In genomic region chr5:96533371-96533770, GRCh38 we compare ENCODE assay signal across 4 cellular contexts.
TF ChIP-seq lines count a peak whose summit lies in the region.

No MANE protein-coding gene starts in this region.

TF ChIP-seq in HepG2, 621 proteins besides CTCF, POLR2A, EP300 and RAD21:
- TF ChIP-seq MAFK (conservative IDR thresholded peaks at IDR 0.05 in 1 of 2, IDR thresholded peaks at IDR 0.05 in 1 of 2; ENCODE audit: low read length in 2 of 2) = peak; percentile 81 to 91
- peak; percentile 87 for TF ChIP-seq MAFF (IDR thresholded peaks at IDR 0.05; ENCODE audit: low read depth, low read length)
- TF ChIP-seq RORA (CRISPR knock-in tag; IDR thresholded peaks at IDR 0.05) = no peak
- no peak for TF ChIP-seq ZNF567 (CRISPR knock-in tag; IDR thresholded peaks at IDR 0.05; ENCODE audit: borderline replicate concordance)

TF ChIP-seq in A549, 52 proteins besides CTCF, POLR2A, EP300 and RAD21:
- no peak for TF ChIP-seq SMC3 (IDR thresholded peaks at IDR 0.05)
- TF ChIP-seq MAFK (IDR thresholded peaks at IDR 0.05; ENCODE audit: partially characterized antibody) = peak; percentile 89
- no peak for TF ChIP-seq RARB (CRISPR knock-in tag; IDR thresholded peaks at IDR 0.05)

TF ChIP-seq in IMR-90, 13 proteins besides CTCF, POLR2A, EP300 and RAD21:
- TF ChIP-seq RFX5 (IDR thresholded peaks at IDR 0.05; ENCODE audit: low read depth, low read length) = no peak
- peak; percentile 83 for TF ChIP-seq MAFK (IDR thresholded peaks at IDR 0.05; ENCODE audit: low read depth, low read length)

TF ChIP-seq in K562, 482 proteins besides CTCF, POLR2A, EP300 and RAD21:
- TF ChIP-seq ZNF766 (CRISPR knock-in tag; conservative IDR thresholded peaks at IDR 0.05) = no peak
- TF ChIP-seq BHLHE40 (IDR thresholded peaks at IDR 0.05; ENCODE audit: low read length) = no peak
- TF ChIP-seq MAFF (IDR thresholded peaks at IDR 0.05; ENCODE audit: low read length) = peak; percentile 61
- TF ChIP-seq, protein P1, sequence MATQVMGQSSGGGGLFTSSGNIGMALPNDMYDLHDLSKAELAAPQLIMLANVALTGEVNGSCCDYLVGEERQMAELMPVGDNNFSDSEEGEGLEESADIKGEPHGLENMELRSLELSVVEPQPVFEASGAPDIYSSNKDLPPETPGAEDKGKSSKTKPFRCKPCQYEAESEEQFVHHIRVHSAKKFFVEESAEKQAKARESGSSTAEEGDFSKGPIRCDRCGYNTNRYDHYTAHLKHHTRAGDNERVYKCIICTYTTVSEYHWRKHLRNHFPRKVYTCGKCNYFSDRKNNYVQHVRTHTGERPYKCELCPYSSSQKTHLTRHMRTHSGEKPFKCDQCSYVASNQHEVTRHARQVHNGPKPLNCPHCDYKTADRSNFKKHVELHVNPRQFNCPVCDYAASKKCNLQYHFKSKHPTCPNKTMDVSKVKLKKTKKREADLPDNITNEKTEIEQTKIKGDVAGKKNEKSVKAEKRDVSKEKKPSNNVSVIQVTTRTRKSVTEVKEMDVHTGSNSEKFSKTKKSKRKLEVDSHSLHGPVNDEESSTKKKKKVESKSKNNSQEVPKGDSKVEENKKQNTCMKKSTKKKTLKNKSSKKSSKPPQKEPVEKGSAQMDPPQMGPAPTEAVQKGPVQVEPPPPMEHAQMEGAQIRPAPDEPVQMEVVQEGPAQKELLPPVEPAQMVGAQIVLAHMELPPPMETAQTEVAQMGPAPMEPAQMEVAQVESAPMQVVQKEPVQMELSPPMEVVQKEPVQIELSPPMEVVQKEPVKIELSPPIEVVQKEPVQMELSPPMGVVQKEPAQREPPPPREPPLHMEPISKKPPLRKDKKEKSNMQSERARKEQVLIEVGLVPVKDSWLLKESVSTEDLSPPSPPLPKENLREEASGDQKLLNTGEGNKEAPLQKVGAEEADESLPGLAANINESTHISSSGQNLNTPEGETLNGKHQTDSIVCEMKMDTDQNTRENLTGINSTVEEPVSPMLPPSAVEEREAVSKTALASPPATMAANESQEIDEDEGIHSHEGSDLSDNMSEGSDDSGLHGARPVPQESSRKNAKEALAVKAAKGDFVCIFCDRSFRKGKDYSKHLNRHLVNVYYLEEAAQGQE (CRISPR knock-in tag; IDR thresholded peaks at IDR 0.05; ENCODE audit: low read depth) = no peak
- no peak for TF ChIP-seq PHF21A (IDR thresholded peaks at IDR 0.05; ENCODE audit: borderline replicate concordance, low read depth)
- TF ChIP-seq ZBTB40 (IDR thresholded peaks at IDR 0.05) = no peak
- TF ChIP-seq ZBTB40 (CRISPR knock-in tag; IDR thresholded peaks at IDR 0.05) = no peak
- no peak for TF ChIP-seq ZNF408 (CRISPR knock-in tag; IDR thresholded peaks at IDR 0.05; ENCODE audit: low read depth)
- TF ChIP-seq DIDO1 (tag; IDR thresholded peaks at IDR 0.05; ENCODE audit: low read depth) = no peak
- no peak for TF ChIP-seq TCF7L2 (IDR thresholded peaks at IDR 0.05; ENCODE audit: low read depth, low read length)
- TF ChIP-seq PML (IDR thresholded peaks at IDR 0.05; ENCODE audit: low read length) = no peak
- TF ChIP-seq ZNF217 (CRISPR knock-in tag; IDR thresholded peaks at IDR 0.05) = no peak
- TF ChIP-seq ZNF274 (IDR thresholded peaks at IDR 0.05; ENCODE audit: borderline replicate concordance, low read depth, low read length) = no peak
- TF ChIP-seq MBD2 (IDR thresholded peaks at IDR 0.05; ENCODE audit: borderline replicate concordance, low read depth) = no peak
- TF ChIP-seq ZNF696 (CRISPR knock-in tag; conservative IDR thresholded peaks at IDR 0.05) = no peak
- TF ChIP-seq NFATC3 (IDR thresholded peaks at IDR 0.05) = no peak
- TF ChIP-seq KLF16 (IDR thresholded peaks at IDR 0.05) = no peak
- peak; percentile 67 for TF ChIP-seq MAFG (tag; conservative IDR thresholded peaks at IDR 0.05)
- TF ChIP-seq FOXP4 (CRISPR knock-in tag; IDR thresholded peaks at IDR 0.05; ENCODE audit: borderline replicate concordance) = no peak
- peak; percentile 69 for TF ChIP-seq MAFK (IDR thresholded peaks at IDR 0.05; ENCODE audit: low read length)
- no peak for TF ChIP-seq ZSCAN29 (IDR thresholded peaks at IDR 0.05)
- no peak for TF ChIP-seq RCOR1 (IDR thresholded peaks at IDR 0.05; ENCODE audit: borderline replicate concordance in 1 of 2, low read depth in 2 of 2, low read length in 2 of 2)
- peak; percentile 63 for TF ChIP-seq C11orf30 (IDR thresholded peaks at IDR 0.05; ENCODE audit: low read depth)
- TF ChIP-seq NELFE (IDR thresholded peaks at IDR 0.05; ENCODE audit: insufficient read depth, insufficient read length) = no peak
- TF ChIP-seq EHMT2 (IDR thresholded peaks at IDR 0.05) = no peak
- TF ChIP-seq SP1 (CRISPR knock-in tag; IDR thresholded peaks at IDR 0.05) = no peak
- TF ChIP-seq ZNF316 (IDR thresholded peaks at IDR 0.05) = peak; percentile 74
- TF ChIP-seq ZBTB1 (CRISPR knock-in tag; IDR thresholded peaks at IDR 0.05; ENCODE audit: borderline replicate concordance, low read depth) = no peak
- no peak for TF ChIP-seq MYNN (IDR thresholded peaks at IDR 0.05)
- no peak for TF ChIP-seq MYNN (CRISPR knock-in tag; IDR thresholded peaks at IDR 0.05)
- TF ChIP-seq, protein P2, sequence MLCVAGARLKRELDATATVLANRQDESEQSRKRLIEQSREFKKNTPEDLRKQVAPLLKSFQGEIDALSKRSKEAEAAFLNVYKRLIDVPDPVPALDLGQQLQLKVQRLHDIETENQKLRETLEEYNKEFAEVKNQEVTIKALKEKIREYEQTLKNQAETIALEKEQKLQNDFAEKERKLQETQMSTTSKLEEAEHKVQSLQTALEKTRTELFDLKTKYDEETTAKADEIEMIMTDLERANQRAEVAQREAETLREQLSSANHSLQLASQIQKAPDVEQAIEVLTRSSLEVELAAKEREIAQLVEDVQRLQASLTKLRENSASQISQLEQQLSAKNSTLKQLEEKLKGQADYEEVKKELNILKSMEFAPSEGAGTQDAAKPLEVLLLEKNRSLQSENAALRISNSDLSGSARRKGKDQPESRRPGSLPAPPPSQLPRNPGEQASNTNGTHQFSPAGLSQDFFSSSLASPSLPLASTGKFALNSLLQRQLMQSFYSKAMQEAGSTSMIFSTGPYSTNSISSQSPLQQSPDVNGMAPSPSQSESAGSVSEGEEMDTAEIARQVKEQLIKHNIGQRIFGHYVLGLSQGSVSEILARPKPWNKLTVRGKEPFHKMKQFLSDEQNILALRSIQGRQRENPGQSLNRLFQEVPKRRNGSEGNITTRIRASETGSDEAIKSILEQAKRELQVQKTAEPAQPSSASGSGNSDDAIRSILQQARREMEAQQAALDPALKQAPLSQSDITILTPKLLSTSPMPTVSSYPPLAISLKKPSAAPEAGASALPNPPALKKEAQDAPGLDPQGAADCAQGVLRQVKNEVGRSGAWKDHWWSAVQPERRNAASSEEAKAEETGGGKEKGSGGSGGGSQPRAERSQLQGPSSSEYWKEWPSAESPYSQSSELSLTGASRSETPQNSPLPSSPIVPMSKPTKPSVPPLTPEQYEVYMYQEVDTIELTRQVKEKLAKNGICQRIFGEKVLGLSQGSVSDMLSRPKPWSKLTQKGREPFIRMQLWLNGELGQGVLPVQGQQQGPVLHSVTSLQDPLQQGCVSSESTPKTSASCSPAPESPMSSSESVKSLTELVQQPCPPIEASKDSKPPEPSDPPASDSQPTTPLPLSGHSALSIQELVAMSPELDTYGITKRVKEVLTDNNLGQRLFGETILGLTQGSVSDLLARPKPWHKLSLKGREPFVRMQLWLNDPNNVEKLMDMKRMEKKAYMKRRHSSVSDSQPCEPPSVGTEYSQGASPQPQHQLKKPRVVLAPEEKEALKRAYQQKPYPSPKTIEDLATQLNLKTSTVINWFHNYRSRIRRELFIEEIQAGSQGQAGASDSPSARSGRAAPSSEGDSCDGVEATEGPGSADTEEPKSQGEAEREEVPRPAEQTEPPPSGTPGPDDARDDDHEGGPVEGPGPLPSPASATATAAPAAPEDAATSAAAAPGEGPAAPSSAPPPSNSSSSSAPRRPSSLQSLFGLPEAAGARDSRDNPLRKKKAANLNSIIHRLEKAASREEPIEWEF (CRISPR knock-in tag; IDR thresholded peaks at IDR 0.05) = no peak
- TF ChIP-seq RBM34 (IDR thresholded peaks at IDR 0.05; ENCODE audit: borderline replicate concordance, insufficient read depth, low read length) = no peak
